ENCODE assay signal across 8 cellular contexts in genomic region chr9:69036799-69037198, GRCh38. TPM values are rescaled to one million over a fixed set of nuclear protein-coding genes. Genes with fewer than 3 reads are reported as not detected.
DNase-seq lines count a peak whose midpoint lies in the region; TF ChIP-seq lines count a peak whose summit lies in the region.

No MANE protein-coding gene starts in this region.

- intact Hi-C loops in activated naive CD4-positive, alpha-beta T cell treated with anti-CD3 and anti-CD28 coated beads for 36 hours (cut with micrococcal nuclease): loop anchor here (1.0 to 10.0 kb wide), 4 partner anchors 133 to 718 kb away; no protein-coding TSS in a partner anchor

- H3K27ac ChIP-seq in liver (ENCODE audit: low read depth in 1 of 2, low read length in 2 of 2) (peak overlapping the region; percentile 82 to 93), tibial nerve (peak overlapping the region in 3 of 4 donors; percentile 78 to 85 (median 81))

- H3K4me3 ChIP-seq in adipocyte (ENCODE audit: low read length) (peak overlapping the region; percentile 98), liver (ENCODE audit: low read depth in 1 of 3, low read length in 3 of 3) (peak overlapping the region; percentile 79 to 95 (median 93)), tibial nerve (peak overlapping the region; percentile 43 to 76 (median 62))

- TF ChIP-seq CTCF in liver (IDR thresholded peaks at IDR 0.05; ENCODE audit: low read depth, low read length, missing input control) (no peak), tibial nerve (IDR thresholded peaks at IDR 0.05) (no peak), GM13977 (IDR thresholded peaks at IDR 0.05; ENCODE audit: extremely low read depth, insufficient read depth, missing control alignments) (no peak)

- no peak for TF ChIP-seq POLR2A in tibial nerve (IDR thresholded peaks at IDR 0.05)

- no peak for TF ChIP-seq RAD21 in liver (IDR thresholded peaks at IDR 0.05)

- no peaks in the 10 kb centered on the region for H3K27me3 Mint-ChIP-seq in activated naive CD4-positive, alpha-beta T cell treated with anti-CD3 and anti-CD28 coated beads for 36 hours (ENCODE audit: low read depth)

- H3K4me3 Mint-ChIP-seq in activated naive CD4-positive, alpha-beta T cell treated with anti-CD3 and anti-CD28 coated beads for 36 hours: peak overlapping the region; percentile 95

- H3K9me3 Mint-ChIP-seq in activated naive CD4-positive, alpha-beta T cell treated with anti-CD3 and anti-CD28 coated beads for 36 hours: no peaks in the 10 kb centered on the region

- H3K9me3 ChIP-seq in adipocyte (ENCODE audit: control insufficient read depth, low read length): no peaks in the 10 kb centered on the region
- H3K9me3 ChIP-seq in liver (ENCODE audit: control insufficient read depth in 4 of 4, low read length in 3 of 4): no peaks in the 10 kb centered on the region
- no peaks in the 10 kb centered on the region for H3K9me3 ChIP-seq in tibial nerve

- DNase-seq in activated naive CD4-positive, alpha-beta T cell treated with anti-CD3 and anti-CD28 coated beads for 36 hours: no peak
- DNase-seq in activated naive CD4-positive, alpha-beta T cell treated with anti-CD3 and anti-CD28 coated beads, Interleukin-2, amount 50 U/mL, for 16 hours: no peak
- DNase-seq in adipocyte (ENCODE audit: low read depth) (no peak), tibial nerve (ENCODE audit: low spot score in 2 of 2) (no peak), GM13977 (ENCODE audit: low spot score) (no peak), mucosa of gallbladder (ENCODE audit: low spot score) (no peak), HPDE6-E6E7 (ENCODE audit: extremely low spot score) (no peak)

- in situ Hi-C loops in GM13977 (cut with MboI; ENCODE audit: low pct_unique_long_range_greater_than_20kb, low sequenced_read_pairs, unreplicated experiment): no loop called here

- H3K4me1 Mint-ChIP-seq in activated naive CD4-positive, alpha-beta T cell treated with anti-CD3 and anti-CD28 coated beads for 36 hours (ENCODE audit: low read depth): peaks cover 19% of the 10 kb centered on the region

- H3K27me3 ChIP-seq in adipocyte (replicated peaks; ENCODE audit: control insufficient read depth, insufficient read depth, low read length): no peaks in the 10 kb centered on the region
- H3K27me3 ChIP-seq in liver (ENCODE audit: control insufficient read depth in 4 of 4, insufficient read depth in 4 of 4, low read length in 3 of 4): no peaks in the 10 kb centered on the region
- no peaks in the 10 kb centered on the region for H3K27me3 ChIP-seq in tibial nerve

- CTCF ChIA-PET in activated naive CD4-positive, alpha-beta T cell treated with anti-CD3 and anti-CD28 coated beads for 36 hours (lab: Charles Lee): interaction anchor here (0.8 to 5.6 kb wide), 9 partner anchors 10 to 264 kb away, joined by 3 to 42 read pairs (median 4); no protein-coding TSS in a partner anchor

- no peak for TF ChIP-seq EP300 in tibial nerve (IDR thresholded peaks at IDR 0.05)

- peak overlapping the region; percentile 85 for H3K27ac Mint-ChIP-seq in activated naive CD4-positive, alpha-beta T cell treated with anti-CD3 and anti-CD28 coated beads for 36 hours

- H3K36me3 ChIP-seq in adipocyte (ENCODE audit: control insufficient read depth, insufficient read depth, low read length, severe bottlenecking): no peaks in the 10 kb centered on the region
- no peaks in the 10 kb centered on the region for H3K36me3 ChIP-seq in liver (ENCODE audit: control insufficient read depth in 4 of 4, insufficient read depth in 3 of 4, low read depth in 1 of 4, low read length in 3 of 4)
- no peaks in the 10 kb centered on the region for H3K36me3 ChIP-seq in tibial nerve

- H3K9ac ChIP-seq in adipocyte (ENCODE audit: low read length): peak overlapping the region; percentile 99
- peak overlapping the region; percentile 78 to 85 for H3K9ac ChIP-seq in liver (ENCODE audit: low read depth in 1 of 2, low read length in 2 of 2)

- H3K4me1 ChIP-seq in adipocyte (ENCODE audit: control insufficient read depth, insufficient read depth, low read length) (peaks cover 5% of the 10 kb centered on the region), liver (ENCODE audit: control insufficient read depth in 4 of 4, insufficient read depth in 4 of 4, low read length in 3 of 4) (peaks cover 2 to 24% (median 7%) of the 10 kb centered on the region in 4 donors), tibial nerve (peaks cover 0 to 13% (median 4%) of the 10 kb centered on the region in 4 donors)

- WGBS in liver: 22% methylated on average over 10 of the region's 10 CpGs
- WGBS in tibial nerve, 2 donors: 61 to 75% methylated on average over 10 of the region's 10 CpGs

- H3K36me3 Mint-ChIP-seq in activated naive CD4-positive, alpha-beta T cell treated with anti-CD3 and anti-CD28 coated beads for 36 hours (ENCODE audit: low read depth): peaks cover 2% of the 10 kb centered on the region

TF ChIP-seq in liver, 16 proteins besides CTCF, POLR2A, EP300 and RAD21:
- TF ChIP-seq EGR1 (IDR thresholded peaks at IDR 0.05; ENCODE audit: low read depth in 2 of 2) (no peak), FOXA2 (IDR thresholded peaks at IDR 0.05) (no peak), JUND (IDR thresholded peaks at IDR 0.05) (peak; percentile 27 to 47), YY1 (IDR thresholded peaks at IDR 0.05) (peak; percentile 79), TAF1 (conservative IDR thresholded peaks at IDR 0.05) (no peak), NR2F2 (IDR thresholded peaks at IDR 0.05) (no peak), HNF4A (conservative IDR thresholded peaks at IDR 0.05) (peak; percentile 86 to 91), GABPA (IDR thresholded peaks at IDR 0.05 in 1 of 2, conservative IDR thresholded peaks at IDR 0.05 in 1 of 2) (no peak), FOXA1 (IDR thresholded peaks at IDR 0.05) (no peak), ATF3 (IDR thresholded peaks at IDR 0.05) (no peak), REST (IDR thresholded peaks at IDR 0.05) (peak; percentile 61), MAX (IDR thresholded peaks at IDR 0.05) (peak; percentile 80), SP1 (IDR thresholded peaks at IDR 0.05) (peak; percentile 68), RXRA (IDR thresholded peaks at IDR 0.05) (peak; percentile 30 to 35), ZBTB33 (IDR thresholded peaks at IDR 0.05) (peak; percentile 50), HNF4G (IDR thresholded peaks at IDR 0.05) (peak; percentile 54)

RNA-seq across cellular contexts. Expression of gene FXN, which starts 1.2 kb away (rescaled TPM):
- total RNA-seq in activated naive CD4-positive, alpha-beta T cell treated with anti-CD3 and anti-CD28 coated beads for 36 hours: 10 to 100 TPM; 16.8 to 17.3 TPM
- total RNA-seq in liver (10 to 100 TPM in 1 of 2 donors, 1 to 10 TPM in 1; 4.7 to 17.2 TPM), tibial nerve (1 to 10 TPM; 2.4 to 7.3 (median 5.2) TPM), mucosa of gallbladder (10.3 TPM)
- polyA plus RNA-seq in liver: 10 to 100 TPM; 30.5 to 41.7 TPM

RNA-seq across cellular contexts. Expression of gene PRKACG, which starts 22.9 kb away (rescaled TPM):
- not detected for total RNA-seq in activated naive CD4-positive, alpha-beta T cell treated with anti-CD3 and anti-CD28 coated beads for 36 hours
- not detected for total RNA-seq in liver
- not detected for polyA plus RNA-seq in liver
- total RNA-seq in tibial nerve: not detected
- not detected for total RNA-seq in mucosa of gallbladder
